Comparison of ENCODE assay signal across 31 cellular contexts in the genomic region with DNA sequence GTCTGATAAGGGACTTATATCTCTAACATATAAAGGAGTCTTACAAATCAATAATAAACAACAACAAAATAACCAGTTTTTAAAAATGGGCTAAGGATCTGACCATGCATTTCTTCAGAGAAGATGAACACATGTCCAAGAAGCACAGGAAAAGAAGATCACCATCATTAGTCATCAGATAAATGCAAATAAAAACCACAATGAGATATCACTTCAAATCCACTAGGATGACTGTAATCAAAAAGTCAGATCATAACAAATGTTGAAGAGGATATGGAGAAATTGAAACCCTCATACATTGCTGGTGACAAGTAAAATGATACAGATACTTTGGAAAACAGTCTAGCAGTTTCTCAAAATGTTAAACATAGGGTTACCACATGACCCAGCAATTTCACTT.
"Had no signal": no experiment of that assay in that cellular context is flagged by ENCODE, and none has a peak within 500 bp of the region (broad histone marks: within the 10 kb centered on the region; RNA-seq: fewer than 3 reads in every experiment).

No MANE protein-coding gene starts in this region.

- H3K27ac Mint-ChIP-seq: activated CD4-positive, alpha-beta T cell treated with anti-CD3 and anti-CD28 coated beads, Interleukin-2, amount 10 ng/mL, durations not matched to agents 24 days and 14 days; activated CD8-positive, alpha-beta T cell treated with anti-CD3 and anti-CD28 coated beads, Interleukin-2, amount 10 ng/mL, durations not matched to agents 7 days and 5 days; activated naive CD4-positive, alpha-beta T cell treated with anti-CD3 and anti-CD28 coated beads, Interleukin-2, amount 50 U/mL, for 24 hours; activated naive CD8-positive, alpha-beta T cell treated with anti-CD3 and anti-CD28 coated beads, Interleukin-2, amount 10 ng/mL, durations not matched to agents 7 days and 5 days; activated T-cell treated with anti-CD3 and anti-CD28 coated beads, Interleukin-2, amount 50 U/mL, for 24 hours; activated T-helper 2 cell treated with anti-CD3 and anti-CD28 coated beads, Interferon-gamma antibody, Interleukin-2, Interleukin-4, amounts not matched to agents 10 μg/mL and 5 μg/mL and 100 μg/mL, durations not matched to agents 14 hours and 24 hours and 36 hours; brain; T-helper 1 cell treated with Interleukin-12 subunit alpha and Interleukin-12 subunit beta and Interleukin-4 antibody, amounts not matched to agents 30 μg/mL and 1 μg/mL, for 36 hours; T-helper 2 cell treated with Interferon-gamma antibody and Interleukin-4, amounts not matched to agents 5 μg/mL and 100 μg/mL, for 36 hours had no signal

- H3K36me3 ChIP-seq: Peyer's patch, SJSA1 had no signal

- H3K27me3 ChIP-seq: Peyer's patch had no signal

- H3K9me3 Mint-ChIP-seq: T-helper 1 cell treated with Interleukin-12 subunit alpha and Interleukin-12 subunit beta and Interleukin-4 antibody, amounts not matched to agents 30 μg/mL and 1 μg/mL, for 36 hours; T-helper 2 cell treated with Interferon-gamma antibody and Interleukin-4, amounts not matched to agents 5 μg/mL and 100 μg/mL, for 36 hours had no signal

- H3K27ac ChIP-seq: Peyer's patch, SJSA1 had no signal

- H3K4me3 ChIP-seq: Peyer's patch, SJSA1 had no signal

- ATAC-seq: activated CD8-positive, alpha-beta T cell treated with anti-CD3 and anti-CD28 coated beads, Interleukin-2, amount 10 ng/mL, durations not matched to agents 7 days and 5 days; PC-3 had no signal

- H3K4me3 Mint-ChIP-seq: activated CD4-positive, alpha-beta T cell treated with anti-CD3 and anti-CD28 coated beads, Interleukin-2, amount 10 ng/mL, durations not matched to agents 24 days and 14 days; activated CD8-positive, alpha-beta T cell treated with anti-CD3 and anti-CD28 coated beads, Interleukin-2, amount 10 ng/mL, durations not matched to agents 7 days and 5 days; activated naive CD4-positive, alpha-beta T cell treated with anti-CD3 and anti-CD28 coated beads, Interleukin-2, amount 50 U/mL, for 24 hours; activated naive CD8-positive, alpha-beta T cell treated with anti-CD3 and anti-CD28 coated beads, Interleukin-2, amount 10 ng/mL, durations not matched to agents 7 days and 5 days; activated T-cell treated with anti-CD3 and anti-CD28 coated beads, Interleukin-2, amount 50 U/mL, for 24 hours; brain; T-helper 1 cell treated with Interleukin-12 subunit alpha and Interleukin-12 subunit beta and Interleukin-4 antibody, amounts not matched to agents 30 μg/mL and 1 μg/mL, for 36 hours; T-helper 2 cell treated with Interferon-gamma antibody and Interleukin-4, amounts not matched to agents 5 μg/mL and 100 μg/mL, for 36 hours had no signal

- DNase-seq: activated CD4-positive, alpha-beta T cell treated with anti-CD3 and anti-CD28 coated beads, Interleukin-2, amount 10 ng/mL, durations not matched to agents 24 days and 14 days; activated CD4-positive, alpha-beta T cell treated with anti-CD3 and anti-CD28 coated beads, Interleukin-2, amount 50 U/mL, for 4 hours; activated CD8-positive, alpha-beta T cell treated with anti-CD3 and anti-CD28 coated beads, Interleukin-2, amount 10 ng/mL, durations not matched to agents 7 days and 5 days; activated gamma-delta T cell; activated naive CD4-positive, alpha-beta T cell treated with Interleukin-2 at 50 U/mL for 16 hours; activated naive CD8-positive, alpha-beta T cell treated with anti-CD3 and anti-CD28 coated beads, Interleukin-2, amount 10 ng/mL, durations not matched to agents 7 days and 5 days; activated T-cell treated with anti-CD3 and anti-CD28 coated beads, Interleukin-2, amount 50 U/mL, for 24 hours; central memory CD4-positive, alpha-beta T cell; NCI-H1092 treated with DMSO at 0.1 percent for 48 hours; NCI-H1417; NCI-H146; NCI-H187; NCI-H2029 treated with DMSO at 0.1 percent for 48 hours; NCI-H2107; NCI-H2171; NCI-H510A; NCI-H526; NCI-H748 treated with DMSO at 0.1 percent for 48 hours; NK-92 treated with Interleukin-12 subunit alpha and Interleukin-12 subunit beta, amount 100 ng/mL, for 24 hours; PC-3; Peyer's patch; RPMI8226; SHP77 treated with DMSO at 0.1 percent for 48 hours; SK-N-SH had no signal

- FAIRE-seq: TTC549 had no signal

- H3K4me1 ChIP-seq: Peyer's patch, SJSA1 had no signal

- H3K36me3 Mint-ChIP-seq: activated naive CD4-positive, alpha-beta T cell treated with anti-CD3 and anti-CD28 coated beads, Interleukin-2, amount 50 U/mL, for 24 hours; activated naive CD8-positive, alpha-beta T cell treated with anti-CD3 and anti-CD28 coated beads, Interleukin-2, amount 10 ng/mL, durations not matched to agents 7 days and 5 days had no signal

- H3K9me3 ChIP-seq: SJSA1, SK-N-SH had no signal

- H3K4me1 Mint-ChIP-seq: activated CD4-positive, alpha-beta T cell treated with anti-CD3 and anti-CD28 coated beads, Interleukin-2, amount 10 ng/mL, durations not matched to agents 24 days and 14 days; activated naive CD4-positive, alpha-beta T cell treated with anti-CD3 and anti-CD28 coated beads, Interleukin-2, amount 50 U/mL, for 24 hours; activated naive CD8-positive, alpha-beta T cell treated with anti-CD3 and anti-CD28 coated beads, Interleukin-2, amount 10 ng/mL, durations not matched to agents 7 days and 5 days; brain had no signal
